ENCODE assay signal across 8 cellular contexts in genomic region chr6:43129434-43130194, GRCh38. TPM values are rescaled to one million over a fixed set of nuclear protein-coding genes. Genes with fewer than 3 reads are reported as not detected.
DNase-seq lines count a peak whose midpoint lies in the region; ATAC-seq, FAIRE-seq and TF ChIP-seq lines count a peak whose summit lies in the region.

No MANE protein-coding gene starts in this region.

- H3K36me3 ChIP-seq in hepatocyte (replicated peaks; ENCODE audit: insufficient read depth, low read depth) (no peaks in the 10 kb centered on the region), upper lobe of right lung (no peaks in the 10 kb centered on the region)

- no peaks in the 10 kb centered on the region for H4K20me1 ChIP-seq in hepatocyte (ENCODE audit: insufficient read depth, poor library complexity, severe bottlenecking)

- H3K4me1 ChIP-seq in hepatocyte (ENCODE audit: insufficient read depth) (peaks cover 24% of the 10 kb centered on the region), upper lobe of right lung (peaks cover 18% of the 10 kb centered on the region)

- H3K79me2 ChIP-seq in hepatocyte: peaks cover 36% of the 10 kb centered on the region

- H3K4me3 ChIP-seq in hepatocyte (no peak overlapping the region), upper lobe of right lung (no peak overlapping the region)

- in situ Hi-C loops in Caki2 (cut with HindIII; ENCODE audit: low pct_unique_long_range_greater_than_20kb, low sequenced_read_pairs): no loop called here

- intact Hi-C loops in upper lobe of right lung (cut with DNase I): no loop called here

- no peak overlapping the region for H3K4me2 ChIP-seq in hepatocyte

- H2AFZ ChIP-seq in hepatocyte: no peak overlapping the region

- TF ChIP-seq CTCF in hepatocyte (IDR thresholded peaks at IDR 0.05; ENCODE audit: poor library complexity) (peak; percentile 44), upper lobe of right lung (IDR thresholded peaks at IDR 0.05) (peak; percentile 47)

- H3K9me3 ChIP-seq in hepatocyte (ENCODE audit: low read depth) (no peaks in the 10 kb centered on the region), upper lobe of right lung (no peaks in the 10 kb centered on the region)

- no peaks in the 10 kb centered on the region for H3K9me2 ChIP-seq in hepatocyte (replicated peaks; ENCODE audit: insufficient read depth)

- peak; percentile 17 for DNase-seq in Caki2 (ENCODE audit: low read depth)
- DNase-seq in HTR-8/SVneo (ENCODE audit: insufficient read length, low spot score): peak; percentile 58
- DNase-seq in activated CD4-positive, alpha-beta T cell treated with anti-CD3 and anti-CD28 coated beads, Interleukin-2, amount 50 U/mL, for 48 hours: peak; percentile 10 to 11
- peak; percentile 39 for DNase-seq in hepatocyte (ENCODE audit: low spot score)
- no peak for DNase-seq in upper lobe of right lung
- no peak for DNase-seq in GOT3 (lab: John Stamatoyannopoulos, UW)
- no peak for DNase-seq in inferior parietal cortex (ENCODE audit: extremely low spot score)

- FAIRE-seq in HTR-8/SVneo (lab: Jason Lieb, UNC): no peak

- no peaks in the 10 kb centered on the region for H3K27me3 ChIP-seq in hepatocyte
- no peaks in the 10 kb centered on the region for H3K27me3 ChIP-seq in upper lobe of right lung

- H3K27ac ChIP-seq in hepatocyte: no peak overlapping the region
- H3K27ac ChIP-seq in upper lobe of right lung: no peak overlapping the region

- 81% methylated on average over 15 of the region's 15 CpGs for WGBS in hepatocyte (ENCODE audit: low lambda C conversion rate, missing lambda C conversion rate)

- ATAC-seq in upper lobe of right lung (peak; percentile 79), GM18907 (IDR thresholded peaks at IDR 0.05; ENCODE audit: unreplicated experiment) (no peak)

RNA-seq across cellular contexts. Expression of gene SRF, which starts 41.5 kb away (rescaled TPM):
- total RNA-seq in Caki2 (2014; rRNA removed; shearing (Covaris generic); ENCODE audit: low replicate concordance): 16.4 and 26.1 TPM in 2 replicates
- total RNA-seq in hepatocyte (19.1 and 22.0 TPM in 2 replicates), upper lobe of right lung (33.6 TPM)
- 7.4 and 9.3 TPM in 2 replicates for polyA plus RNA-seq in hepatocyte

RNA-seq across cellular contexts. Expression of gene CUL9, which starts 52.4 kb away (rescaled TPM):
- 10.6 and 15.7 TPM in 2 replicates for total RNA-seq in Caki2 (2014; rRNA removed; shearing (Covaris generic); ENCODE audit: low replicate concordance)
- total RNA-seq in hepatocyte: 13.4 and 26.2 TPM in 2 replicates
- polyA plus RNA-seq in hepatocyte: 20.1 and 22.3 TPM in 2 replicates
- 37.4 TPM for total RNA-seq in upper lobe of right lung

RNA-seq across cellular contexts. Expression of gene PTK7, which starts 53.5 kb away (rescaled TPM):
- total RNA-seq in Caki2 (2014; rRNA removed; shearing (Covaris generic); ENCODE audit: low replicate concordance): 45.4 and 69.5 TPM in 2 replicates
- total RNA-seq in hepatocyte (108 and 127 TPM in 2 replicates), upper lobe of right lung (97.1 TPM)
- polyA plus RNA-seq in hepatocyte: 159 and 162 TPM in 2 replicates

Comparison
In these comparisons a context has a peak if more than half of its experiments do, and no peak if none do; other contexts are left out.
1. DNase-seq: peak in Caki2 (single experiment), HTR-8/SVneo (single experiment), activated CD4-positive, alpha-beta T cell treated with anti-CD3 and anti-CD28 coated beads, Interleukin-2, amount 50 U/mL, for 48 hours (2 of 2) and hepatocyte (single experiment); none in upper lobe of right lung (single experiment), GOT3 (single experiment) and inferior parietal cortex (single experiment).